Comparison of ENCODE assay signal across 1 cellular context in genomic region chr3:48897401-48898376, GRCh38.
TF ChIP-seq lines count a peak whose summit lies in the region.

No MANE protein-coding gene starts in this region.

TF ChIP-seq in HepG2, 621 proteins besides CTCF, POLR2A, EP300 and RAD21 (continued from another document and continues in another):
- 0 out of 2 replicates have a peak, but pooled peaks have one; percentile 28 for TF ChIP-seq MEIS2 (CRISPR knock-in tag; IDR thresholded peaks at IDR 0.05)
- TF ChIP-seq MLXIP (CRISPR knock-in tag; IDR thresholded peaks at IDR 0.05; ENCODE audit: borderline replicate concordance) = no peak
- TF ChIP-seq GMEB1 (CRISPR knock-in tag; IDR thresholded peaks at IDR 0.05; ENCODE audit: borderline replicate concordance) = no peak
- no peak for TF ChIP-seq ZNF574 (CRISPR knock-in tag; IDR thresholded peaks at IDR 0.05)
- no peak for TF ChIP-seq ZNF468 (CRISPR knock-in tag; IDR thresholded peaks at IDR 0.05)
- TF ChIP-seq ZNF761 (CRISPR knock-in tag; conservative IDR thresholded peaks at IDR 0.05) = 0 out of 2 replicates have a peak, but pooled peaks have one; percentile 9
- peak; percentile 65; the same call in 1 of the 2 replicates for TF ChIP-seq FOXK1 (CRISPR knock-in tag; IDR thresholded peaks at IDR 0.05; ENCODE audit: borderline replicate concordance, low read depth)
- no peak for TF ChIP-seq POGZ (CRISPR knock-in tag; IDR thresholded peaks at IDR 0.05)
- TF ChIP-seq PHF21A (CRISPR knock-in tag; IDR thresholded peaks at IDR 0.05) = no peak
- TF ChIP-seq ATF6 (CRISPR knock-in tag; conservative IDR thresholded peaks at IDR 0.05) = no peak
- TF ChIP-seq ZNF878 (CRISPR knock-in tag; IDR thresholded peaks at IDR 0.05) = no peak
- no peak for TF ChIP-seq FOXO1 (CRISPR knock-in tag; IDR thresholded peaks at IDR 0.05)
- TF ChIP-seq ZNF773 (CRISPR knock-in tag; IDR thresholded peaks at IDR 0.05; ENCODE audit: borderline replicate concordance) = no peak
- TF ChIP-seq MIER2 (CRISPR knock-in tag; IDR thresholded peaks at IDR 0.05) = no peak
- no peak for TF ChIP-seq NFATC3 (CRISPR knock-in tag; IDR thresholded peaks at IDR 0.05)
- no peak for TF ChIP-seq PHF20 (CRISPR knock-in tag; IDR thresholded peaks at IDR 0.05)
- TF ChIP-seq MBNL3 (CRISPR knock-in tag; conservative IDR thresholded peaks at IDR 0.05) = no peak
- TF ChIP-seq ETV5 (CRISPR knock-in tag; IDR thresholded peaks at IDR 0.05; ENCODE audit: borderline replicate concordance) = no peak
- peak; percentile 46; the same call in 1 of the 2 replicates for TF ChIP-seq ZNF362 (CRISPR knock-in tag; IDR thresholded peaks at IDR 0.05; ENCODE audit: borderline replicate concordance)
- no peak for TF ChIP-seq SAFB2 (CRISPR knock-in tag; IDR thresholded peaks at IDR 0.05; ENCODE audit: borderline replicate concordance, low read depth)
- TF ChIP-seq ZNF430 (CRISPR knock-in tag; IDR thresholded peaks at IDR 0.05) = no peak
- TF ChIP-seq FOXC1 (CRISPR knock-in tag; IDR thresholded peaks at IDR 0.05; ENCODE audit: borderline replicate concordance) = no peak
- no peak for TF ChIP-seq CENPX (CRISPR knock-in tag; IDR thresholded peaks at IDR 0.05)
- TF ChIP-seq ZNF678 (CRISPR knock-in tag; IDR thresholded peaks at IDR 0.05) = no peak
- TF ChIP-seq ZNF496 (CRISPR knock-in tag; IDR thresholded peaks at IDR 0.05; ENCODE audit: insufficient replicate concordance) = no peak
- no peak for TF ChIP-seq SRSF9 (IDR thresholded peaks at IDR 0.05; ENCODE audit: borderline replicate concordance, insufficient read depth, low read depth, low read length, poor library complexity, severe bottlenecking)
- no peak for TF ChIP-seq PLRG1 (conservative IDR thresholded peaks at IDR 0.05)
- no peak for TF ChIP-seq PRPF4 (IDR thresholded peaks at IDR 0.05; ENCODE audit: low read depth, low read length, poor library complexity, severe bottlenecking)
- TF ChIP-seq AFF4 (CRISPR knock-in tag; IDR thresholded peaks at IDR 0.05) = no peak
- no peak for TF ChIP-seq ZBTB14 (CRISPR knock-in tag; IDR thresholded peaks at IDR 0.05)
- TF ChIP-seq ARID5B (CRISPR knock-in tag; IDR thresholded peaks at IDR 0.05) = peak; percentile 78
- TF ChIP-seq ZNF367 (CRISPR knock-in tag; IDR thresholded peaks at IDR 0.05; ENCODE audit: borderline replicate concordance) = no peak
- TF ChIP-seq MYNN (CRISPR knock-in tag; IDR thresholded peaks at IDR 0.05; ENCODE audit: low read depth) = no peak
- TF ChIP-seq LBX2 (CRISPR knock-in tag; IDR thresholded peaks at IDR 0.05; ENCODE audit: borderline replicate concordance) = no peak
- no peak for TF ChIP-seq ZNF816 (CRISPR knock-in tag; IDR thresholded peaks at IDR 0.05; ENCODE audit: borderline replicate concordance)
- TF ChIP-seq ZNF776 (CRISPR knock-in tag; IDR thresholded peaks at IDR 0.05) = no peak
